24 cellular contexts compared by ENCODE assay signal in the genomic region with DNA sequence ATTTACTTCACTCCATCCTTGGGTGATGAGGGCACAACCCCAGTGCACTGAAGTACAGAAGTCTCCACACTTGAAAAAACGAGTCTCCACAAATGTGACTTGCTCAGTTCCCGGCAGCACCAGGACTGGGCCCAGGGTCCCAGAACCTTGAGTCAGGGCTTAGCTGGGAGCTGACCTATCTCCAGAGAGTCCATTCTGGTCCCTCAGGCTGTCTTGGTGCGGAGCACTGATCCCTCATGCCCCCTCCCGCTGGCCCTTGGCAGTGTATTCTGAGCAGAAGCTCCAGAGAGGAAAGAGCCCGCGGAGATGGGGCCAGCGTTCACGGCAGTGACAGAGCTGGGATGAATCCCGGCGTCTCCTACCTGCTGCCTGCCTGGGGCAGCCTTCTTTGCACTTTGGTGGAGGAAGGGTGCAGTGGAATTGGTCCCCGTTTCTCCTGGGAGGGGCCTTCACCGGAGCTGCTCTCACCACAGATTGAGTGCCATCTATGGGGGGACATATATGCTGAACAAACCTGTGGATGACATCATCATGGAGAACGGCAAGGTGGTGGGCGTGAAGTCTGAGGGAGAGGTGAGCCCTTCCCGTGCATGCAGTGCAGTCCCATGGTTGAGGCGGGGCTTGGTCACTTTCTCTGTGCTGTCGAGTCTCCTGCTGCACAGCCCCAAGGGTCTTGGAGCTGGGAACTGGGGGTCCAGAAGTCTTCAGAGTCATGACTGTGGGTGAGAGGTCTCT.
"Had no signal": no experiment of that assay in that cellular context is flagged by ENCODE, and none has a peak within 500 bp of the region (broad histone marks: within the 10 kb centered on the region; RNA-seq: fewer than 3 reads in every experiment).

No MANE protein-coding gene starts in this region.

- DNase-seq: activated CD4-positive, alpha-beta T cell treated with anti-CD3 and anti-CD28 coated beads for 1 hour; activated CD4-positive, alpha-beta T cell treated with anti-CD3 and anti-CD28 coated beads, Interleukin-2, amount 50 U/mL, for 1 hour; activated gamma-delta T cell treated with Interleukin-2 at 50 U/mL for 16 hours; adrenal gland; dermis blood vessel endothelial cell; effector CD8-positive, alpha-beta T cell; foreskin melanocyte; glutamatergic neuron; hippocampal formation; left ventricle myocardium inferior; naive thymus-derived CD8-positive, alpha-beta T cell; ovary; stimulated activated CD4-positive, alpha-beta T cell treated with anti-CD3 and anti-CD28 coated beads, Interleukin-4, amount 100 ng/mL, for 24 hours; stimulated activated naive CD8-positive, alpha-beta T cell treated with anti-CD3 and anti-CD28 coated beads, Interleukin-15, Interleukin-2, amounts not matched to agents 100 U/mL and 50 U/mL, for 24 hours; thyroid gland; upper lobe of right lung; WERI-Rb-1 had no signal

- H3K9me3 Mint-ChIP-seq: activated naive CD4-positive, alpha-beta T cell treated with anti-CD3 and anti-CD28 coated beads, Interleukin-2, amount 50 U/mL, for 24 hours; activated T-helper 1 cell treated with anti-CD3 and anti-CD28 coated beads, Interleukin-12 subunit alpha, Interleukin-12 subunit beta, Interleukin-2, Interleukin-4 antibody, amounts not matched to agents 30 ng/mL and 10 ng/mL and 1 ng/mL, durations not matched to agents 14 hours and 24 hours and 36 hours; mesothelial cell of epicardium; naive thymus-derived CD8-positive, alpha-beta T cell had no signal

- H3K27ac ChIP-seq: adrenal gland, ascending aorta, left ventricle myocardium inferior, neutrophil, ovary, prostate gland, thyroid gland, upper lobe of right lung, WERI-Rb-1 had no signal

- H3K4me3 Mint-ChIP-seq: activated naive CD4-positive, alpha-beta T cell treated with anti-CD3 and anti-CD28 coated beads, Interleukin-2, amount 50 U/mL, for 24 hours; activated T-helper 1 cell treated with anti-CD3 and anti-CD28 coated beads, Interleukin-12 subunit alpha, Interleukin-12 subunit beta, Interleukin-2, Interleukin-4 antibody, amounts not matched to agents 30 ng/mL and 10 ng/mL and 1 ng/mL, durations not matched to agents 14 hours and 24 hours and 36 hours; mesothelial cell of epicardium had no signal

- H3K36me3 Mint-ChIP-seq: activated naive CD4-positive, alpha-beta T cell treated with anti-CD3 and anti-CD28 coated beads, Interleukin-2, amount 50 U/mL, for 24 hours had no signal

- H3K4me1 ChIP-seq: prostate gland had no signal

- H3K4me3 ChIP-seq: adrenal gland, ascending aorta, left ventricle myocardium inferior, ovary, prostate gland, thyroid gland, upper lobe of right lung had no signal

- H3K9me3 ChIP-seq: adrenal gland, ascending aorta, left ventricle myocardium inferior, neutrophil, ovary, prostate gland, thyroid gland, upper lobe of right lung had no signal

- H3K27me3 Mint-ChIP-seq: activated naive CD4-positive, alpha-beta T cell treated with anti-CD3 and anti-CD28 coated beads, Interleukin-2, amount 50 U/mL, for 24 hours; naive thymus-derived CD8-positive, alpha-beta T cell had no signal

- H3K27ac Mint-ChIP-seq: activated T-helper 1 cell treated with anti-CD3 and anti-CD28 coated beads, Interleukin-12 subunit alpha, Interleukin-12 subunit beta, Interleukin-2, Interleukin-4 antibody, amounts not matched to agents 30 ng/mL and 10 ng/mL and 1 ng/mL, durations not matched to agents 14 hours and 24 hours and 36 hours; mesothelial cell of epicardium had no signal

- H3K27me3 ChIP-seq: adrenal gland, ascending aorta, neutrophil, ovary, thyroid gland, upper lobe of right lung had no signal

- H3K36me3 ChIP-seq: ovary, prostate gland had no signal

- ATAC-seq: esophagus mucosa; naive thymus-derived CD8-positive, alpha-beta T cell; stimulated activated naive CD8-positive, alpha-beta T cell treated with anti-CD3 and anti-CD28 coated beads, Interleukin-15, Interleukin-2, amounts not matched to agents 100 U/mL and 50 U/mL, for 24 hours; upper lobe of right lung had no signal
